8 cellular contexts compared by ENCODE assay signal in genomic region chr10:125720002-125720382, GRCh38. TPM values are rescaled to one million over a fixed set of nuclear protein-coding genes. Genes with fewer than 3 reads are reported as not detected.
DNase-seq lines count a peak whose midpoint lies in the region; ATAC-seq and TF ChIP-seq lines count a peak whose summit lies in the region.

No MANE protein-coding gene starts in this region.

- ATAC-seq in SK-N-SH treated with all-trans-retinoic acid at 6 μM for 48 hours: no peak

- H3K36me3 ChIP-seq in SK-N-SH (replicated peaks in 1 of 2; ENCODE audit: control insufficient read depth in 1 of 2, insufficient read depth in 2 of 2, low read length in 1 of 2) (peaks cover 36 to 41% of the 10 kb centered on the region in 2 experiments), hepatocyte (replicated peaks; ENCODE audit: insufficient read depth, low read depth) (no peaks in the 10 kb centered on the region), smooth muscle cell (ENCODE audit: low read depth) (peaks cover 19% of the 10 kb centered on the region)

- intact Hi-C loops in activated CD4-positive, alpha-beta memory T cell treated with anti-CD3 and anti-CD28 coated beads for 36 hours (cut with micrococcal nuclease): no loop called here

- no peaks in the 10 kb centered on the region for H3K27me3 ChIP-seq in SK-N-SH (ENCODE audit: insufficient read depth)
- no peaks in the 10 kb centered on the region for H3K27me3 ChIP-seq in hepatocyte
- H3K27me3 ChIP-seq in smooth muscle cell (ENCODE audit: low read depth): no peaks in the 10 kb centered on the region

- CTCF ChIA-PET in SK-N-SH (lab: Yijun Ruan, JAX): interaction anchor here (1.0 kb wide), 1 partner anchor 10 kb away, joined by 4 read pairs; no protein-coding TSS in a partner anchor
- CTCF ChIA-PET in activated CD4-positive, alpha-beta memory T cell treated with anti-CD3 and anti-CD28 coated beads for 36 hours (lab: Charles Lee): interaction anchor here (1.0 kb wide), 1 partner anchor 1331 kb away, joined by 4 read pairs; no protein-coding TSS in a partner anchor

- POLR2A ChIA-PET in SK-N-SH (lab: Yijun Ruan, JAX): interaction anchor here (1.0 to 1.3 kb wide), 3 partner anchors 12 to 918 kb away, joined by 3 to 5 read pairs (median 3); partner anchors contain the start of genes ABRAXAS2, BCCIP and UROS
- POLR2A ChIA-PET in activated CD4-positive, alpha-beta memory T cell treated with anti-CD3 and anti-CD28 coated beads for 36 hours (lab: Charles Lee): interaction anchor here (0.9 to 1.0 kb wide), 4 partner anchors 9 to 929 kb away, joined by 3 to 8 read pairs (median 4); partner anchors contain the start of genes BCCIP, EEF1AKMT2 and UROS

- H3K4me1 ChIP-seq in SK-N-SH (ENCODE audit: control insufficient read depth in 1 of 2, insufficient read depth in 2 of 2, low read depth in 1 of 2, low read length in 1 of 2) (peaks cover 0 to 6% of the 10 kb centered on the region in 2 experiments; a peak in 2 of 4 replicates), hepatocyte (ENCODE audit: insufficient read depth) (peaks cover 7% of the 10 kb centered on the region), smooth muscle cell (ENCODE audit: low read depth) (peaks cover 10% of the 10 kb centered on the region)

- H3K9me2 ChIP-seq in SK-N-SH (no peaks in the 10 kb centered on the region), hepatocyte (replicated peaks; ENCODE audit: insufficient read depth) (no peaks in the 10 kb centered on the region)

- H3K9ac ChIP-seq in SK-N-SH (peak overlapping the region; percentile 99), smooth muscle cell (ENCODE audit: low read depth) (peak overlapping the region; percentile 98)

- peak overlapping the region; percentile 99 for H3K4me3 ChIP-seq in SK-N-SH (ENCODE audit: low read depth in 2 of 2, low read length in 1 of 2)
- peak overlapping the region; percentile 53 for H3K4me3 ChIP-seq in hepatocyte
- peak overlapping the region; percentile 88 for H3K4me3 ChIP-seq in smooth muscle cell

- H2AFZ ChIP-seq in SK-N-SH (ENCODE audit: low read depth) (peak overlapping the region; percentile 95), hepatocyte (peak overlapping the region; percentile 66), smooth muscle cell (ENCODE audit: low read depth) (peak overlapping the region; percentile 95)

- H3K4me2 ChIP-seq in SK-N-SH (peak overlapping the region; percentile 95), hepatocyte (peak overlapping the region; percentile 87), smooth muscle cell (peak overlapping the region; percentile 95)

- H3K27ac Mint-ChIP-seq in activated CD4-positive, alpha-beta memory T cell treated with anti-CD3 and anti-CD28 coated beads for 36 hours: peak overlapping the region; percentile 97

- peak overlapping the region; percentile 97 for H3K4me3 Mint-ChIP-seq in activated CD4-positive, alpha-beta memory T cell treated with anti-CD3 and anti-CD28 coated beads for 36 hours

- H3K79me2 ChIP-seq in SK-N-SH (ENCODE audit: insufficient read depth): peaks cover 28% of the 10 kb centered on the region
- peaks cover 24% of the 10 kb centered on the region for H3K79me2 ChIP-seq in hepatocyte
- H3K79me2 ChIP-seq in smooth muscle cell (ENCODE audit: low read depth): peaks cover 22% of the 10 kb centered on the region

- WGBS in SK-N-SH (ENCODE audit: low lambda C conversion rate): 1% methylated on average over 15 of the region's 15 CpGs
- whole genome bisulfite sequencing in hepatocyte (ENCODE audit: low lambda C conversion rate, missing lambda C conversion rate): 4% methylated on average over 15 of the region's 15 CpGs
- 3% methylated on average over 15 of the region's 15 CpGs for WGBS in smooth muscle cell (ENCODE audit: low lambda C conversion rate)

- no peak for DNase-seq in SK-N-SH
- DNase-seq in activated CD4-positive, alpha-beta memory T cell treated with anti-CD3 and anti-CD28 coated beads for 36 hours: peak; percentile 15
- DNase-seq in hepatocyte (ENCODE audit: low spot score): no peak
- no peak for DNase-seq in smooth muscle cell (lab: John Stamatoyannopoulos, UW; ENCODE audit: unreplicated experiment)
- DNase-seq in NCI-H2196 (lab: John Stamatoyannopoulos, UW; ENCODE audit: unreplicated experiment): no peak
- DNase-seq in inferior parietal cortex (ENCODE audit: extremely low spot score): no peak
- DNase-seq in UCSD-AML1 (lab: John Stamatoyannopoulos, UW; ENCODE audit: unreplicated experiment): no peak

- no peak for TF ChIP-seq EP300 in SK-N-SH (IDR thresholded peaks at IDR 0.05; ENCODE audit: borderline replicate concordance in 1 of 2, low read depth in 1 of 2, low read length in 1 of 2)

- peaks cover 30% of the 10 kb centered on the region for H3K4me1 Mint-ChIP-seq in activated CD4-positive, alpha-beta memory T cell treated with anti-CD3 and anti-CD28 coated beads for 36 hours (ENCODE audit: low read depth)

- H3K9me3 ChIP-seq in SK-N-SH (no peaks in the 10 kb centered on the region), hepatocyte (ENCODE audit: low read depth) (no peaks in the 10 kb centered on the region), smooth muscle cell (replicated peaks; ENCODE audit: low read depth) (no peaks in the 10 kb centered on the region)

- no peak for TF ChIP-seq CTCF in SK-N-SH (IDR thresholded peaks at IDR 0.05)
- TF ChIP-seq CTCF in hepatocyte (IDR thresholded peaks at IDR 0.05; ENCODE audit: poor library complexity): no peak
- TF ChIP-seq CTCF in smooth muscle cell (IDR thresholded peaks at IDR 0.05; ENCODE audit: borderline replicate concordance, insufficient read depth, poor library complexity, severe bottlenecking): no peak

- H3K36me3 Mint-ChIP-seq in activated CD4-positive, alpha-beta memory T cell treated with anti-CD3 and anti-CD28 coated beads for 36 hours: peaks cover 34% of the 10 kb centered on the region

- H3K9me3 Mint-ChIP-seq in activated CD4-positive, alpha-beta memory T cell treated with anti-CD3 and anti-CD28 coated beads for 36 hours: peaks cover 3% of the 10 kb centered on the region

- peaks cover 4% of the 10 kb centered on the region for H3F3A ChIP-seq in SK-N-SH (replicated peaks; ENCODE audit: insufficient read depth)
- no peaks in the 10 kb centered on the region for H3F3A ChIP-seq in smooth muscle cell (ENCODE audit: low read depth)

- H3K27me3 Mint-ChIP-seq in activated CD4-positive, alpha-beta memory T cell treated with anti-CD3 and anti-CD28 coated beads for 36 hours: no peaks in the 10 kb centered on the region

- H4K20me1 ChIP-seq in SK-N-SH (ENCODE audit: insufficient read depth) (no peaks in the 10 kb centered on the region), hepatocyte (ENCODE audit: insufficient read depth, poor library complexity, severe bottlenecking) (no peaks in the 10 kb centered on the region), smooth muscle cell (ENCODE audit: low read depth) (no peaks in the 10 kb centered on the region)

- no peak for TF ChIP-seq RAD21 in SK-N-SH (IDR thresholded peaks at IDR 0.05; ENCODE audit: low read length)

- H3K27ac ChIP-seq in SK-N-SH (ENCODE audit: low read depth in 2 of 2, low read length in 1 of 2): peak overlapping the region; percentile 83 to 90
- H3K27ac ChIP-seq in hepatocyte: peak overlapping the region; percentile 79
- peak overlapping the region; percentile 71 for H3K27ac ChIP-seq in smooth muscle cell (ENCODE audit: low read depth)

TF ChIP-seq in SK-N-SH, 30 proteins besides CTCF, POLR2A, EP300 and RAD21 (continues in another document):
- TF ChIP-seq NRF1 (IDR thresholded peaks at IDR 0.05; ENCODE audit: low read depth, low read length) (no peak), MEF2A (IDR thresholded peaks at IDR 0.05; ENCODE audit: borderline replicate concordance, low read depth) (no peak), SMC3 (IDR thresholded peaks at IDR 0.05; ENCODE audit: low read depth, low read length) (no peak), TEAD4 (IDR thresholded peaks at IDR 0.05; ENCODE audit: borderline replicate concordance, insufficient read depth) (no peak), NFIC (IDR thresholded peaks at IDR 0.05; ENCODE audit: borderline replicate concordance) (no peak), GABPA (IDR thresholded peaks at IDR 0.05; ENCODE audit: low read depth) (no peak)

TF ChIP-seq in SK-N-SH treated with all-trans-retinoic acid at 6 μM for 48 hours, 23 proteins besides CTCF, POLR2A, EP300 and RAD21 (continues in another document):
- TF ChIP-seq ZFP30 (CRISPR knock-in tag; IDR thresholded peaks at IDR 0.05) (no peak), POU6F1 (CRISPR knock-in tag; IDR thresholded peaks at IDR 0.05; ENCODE audit: borderline replicate concordance, low read depth) (no peak)

RNA-seq across cellular contexts. Expression of gene EDRF1, which starts 0.5 kb away (rescaled TPM):
- polyA plus RNA-seq in SK-N-SH (2012; rRNA removed) (19.2 and 27.4 TPM in 2 replicates), hepatocyte (10.1 and 11.4 TPM in 2 replicates), smooth muscle cell (8.5 and 13.2 TPM in 2 replicates)
- polyA plus RNA-seq in SK-N-SH (2012; cell fraction: cytosol; rRNA removed): 17.5 and 17.9 TPM in 2 replicates
- polyA plus RNA-seq in SK-N-SH (2012; cell fraction: nucleus; rRNA removed): 35.3 and 86.9 TPM in 2 replicates
- 10 to 100 TPM; 23.0 to 27.7 TPM for total RNA-seq in activated CD4-positive, alpha-beta memory T cell treated with anti-CD3 and anti-CD28 coated beads for 36 hours
- total RNA-seq in hepatocyte (27.3 and 28.9 TPM in 2 replicates), smooth muscle cell (20.9 and 22.0 TPM in 2 replicates)

RNA-seq across cellular contexts. Expression of gene TEX36, which starts 37.0 kb away (rescaled TPM):
- polyA plus RNA-seq in SK-N-SH (2012; rRNA removed): not detected in 2 replicates
- polyA plus RNA-seq in SK-N-SH (2012; cell fraction: cytosol; rRNA removed): not detected in 2 replicates
- polyA plus RNA-seq in SK-N-SH (2012; cell fraction: nucleus; rRNA removed): not detected in 2 replicates
- not detected for total RNA-seq in activated CD4-positive, alpha-beta memory T cell treated with anti-CD3 and anti-CD28 coated beads for 36 hours
- total RNA-seq in hepatocyte: not detected in 2 replicates
- not detected in 2 replicates for polyA plus RNA-seq in hepatocyte
- not detected in 2 replicates for total RNA-seq in smooth muscle cell
- not detected in 2 replicates for polyA plus RNA-seq in smooth muscle cell

RNA-seq across cellular contexts. Expression of gene MMP21, which starts 55.6 kb away (rescaled TPM):
- polyA plus RNA-seq in SK-N-SH (2012; rRNA removed) (0.02 TPM in 1 of 2 replicates, not detected in the other), hepatocyte (0.21 and 0.22 TPM in 2 replicates), smooth muscle cell (not detected in 2 replicates)
- polyA plus RNA-seq in SK-N-SH (2012; cell fraction: cytosol; rRNA removed): not detected in 2 replicates
- polyA plus RNA-seq in SK-N-SH (2012; cell fraction: nucleus; rRNA removed): 0.05 and 0.08 TPM in 2 replicates
- total RNA-seq in activated CD4-positive, alpha-beta memory T cell treated with anti-CD3 and anti-CD28 coated beads for 36 hours: not detected
- total RNA-seq in hepatocyte (not detected in 2 replicates), smooth muscle cell (not detected in 2 replicates)
